Comparison of ENCODE assay signal across 17 cellular contexts in the genomic region with DNA sequence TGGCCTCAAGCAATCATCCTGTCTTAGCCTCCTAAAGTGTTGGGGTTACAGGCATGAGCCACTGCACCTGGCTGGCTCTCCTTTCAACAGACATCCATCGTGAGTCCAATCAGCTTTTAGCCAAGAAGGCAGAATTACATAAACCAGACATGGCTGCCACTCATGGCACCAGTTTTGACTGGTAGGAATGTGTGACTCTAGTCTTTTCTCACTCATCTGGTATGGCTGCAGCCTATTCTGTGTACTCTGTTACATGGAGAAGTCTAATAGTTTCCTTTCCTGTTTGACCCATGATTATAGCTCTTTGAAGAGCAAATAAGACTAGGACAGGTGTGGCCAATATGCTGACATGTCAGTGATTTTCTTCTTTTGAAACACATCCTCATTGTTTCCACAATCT. TPM values are rescaled to one million over a fixed set of nuclear protein-coding genes. Genes with fewer than 3 reads are reported as not detected.
DNase-seq lines count a peak whose midpoint lies in the region; ATAC-seq and TF ChIP-seq lines count a peak whose summit lies in the region.
"Had no signal": no experiment of that assay in that cellular context is flagged by ENCODE, and none has a peak within 500 bp of the region (broad histone marks: within the 10 kb centered on the region; RNA-seq: fewer than 3 reads in every experiment).

No MANE protein-coding gene starts in this region.

- no peaks in the 10 kb centered on the region; the same call in 1 of the 2 replicates for H3F3A ChIP-seq in MM.1S (ENCODE audit: insufficient read depth, low read length)

- H3K4me1 ChIP-seq in MM.1S (ENCODE audit: low read length): peaks cover 24% of the 10 kb centered on the region
- peaks cover 15 to 29% of the 10 kb centered on the region in 2 donors for H3K4me1 ChIP-seq in gastrocnemius medialis

- peak overlapping the region; percentile 11 for H3K4me3 Mint-ChIP-seq in activated B cell treated with CpG ODN at 0.5 μM for 24 hours
- H3K4me3 Mint-ChIP-seq: activated CD4-positive, alpha-beta T cell treated with anti-CD3 and anti-CD28 coated beads, Interleukin-2, amount 10 ng/mL, durations not matched to agents 7 days and 5 days had no signal

- H3K27me3 ChIP-seq in MM.1S (replicated peaks; ENCODE audit: insufficient read depth, low read length) (no peaks in the 10 kb centered on the region), gastrocnemius medialis (no peaks in the 10 kb centered on the region)
- H3K27me3 ChIP-seq: suprapubic skin had no signal

- in situ Hi-C loops in gastrocnemius medialis (cut with MboI; ENCODE audit: low sequenced_read_pairs in 4 of 4): no loop called here

- no peaks in the 10 kb centered on the region for H3K9me2 ChIP-seq in MM.1S (replicated peaks; ENCODE audit: insufficient read depth, low read length)

- POLR2A ChIA-PET in activated B cell treated with CpG ODN at 0.5 μM for 24 hours (lab: Charles Lee): interaction anchor here (0.6 to 1.5 kb wide), 6 partner anchors 17 to 144 kb away, joined by 3 to 12 read pairs (median 4); a partner anchor contains a TSS

- ATAC-seq in GM21367 (IDR thresholded peaks at IDR 0.05; ENCODE audit: unreplicated experiment): peak; percentile 51
- peak; percentile 31 for ATAC-seq in activated B cell treated with CpG ODN at 0.5 μM for 24 hours (ENCODE audit: low read depth)
- no peak for ATAC-seq in gastrocnemius medialis
- ATAC-seq in HG02884 (IDR thresholded peaks at IDR 0.05; ENCODE audit: unreplicated experiment): no peak
- ATAC-seq: K562 had no signal

- no peak for TF ChIP-seq POLR2A in gastrocnemius medialis (IDR thresholded peaks at IDR 0.05)

- no peaks in the 10 kb centered on the region for H3K27me3 Mint-ChIP-seq in activated B cell treated with CpG ODN at 0.5 μM for 24 hours

- H3K36me3 ChIP-seq in MM.1S (replicated peaks; ENCODE audit: insufficient read depth, low read length) (no peaks in the 10 kb centered on the region), gastrocnemius medialis (no peaks in the 10 kb centered on the region)
- H3K36me3 ChIP-seq: suprapubic skin had no signal

- H3K4me3 ChIP-seq in MM.1S (ENCODE audit: low read length): no peak overlapping the region
- H3K4me3 ChIP-seq in gastrocnemius medialis: no peak overlapping the region
- H3K4me3 ChIP-seq: K562, lung, suprapubic skin had no signal

- intact Hi-C loops in activated B cell treated with CpG ODN at 0.5 μM for 24 hours (cut with micrococcal nuclease): no loop called here
- intact Hi-C loops in gastrocnemius medialis (cut with DNase I; ENCODE audit: low total_unique reads): no loop called here

- peak overlapping the region; percentile 65 for H3K27ac Mint-ChIP-seq in activated B cell treated with CpG ODN at 0.5 μM for 24 hours
- H3K27ac Mint-ChIP-seq: activated CD4-positive, alpha-beta T cell treated with anti-CD3 and anti-CD28 coated beads, Interleukin-2, amount 10 ng/mL, durations not matched to agents 7 days and 5 days had no signal

- H3K9me3 ChIP-seq in MM.1S (replicated peaks; ENCODE audit: insufficient read depth, low read length) (no peaks in the 10 kb centered on the region), gastrocnemius medialis (no peaks in the 10 kb centered on the region)
- H3K9me3 ChIP-seq: suprapubic skin had no signal

- H4K20me1 ChIP-seq in MM.1S (ENCODE audit: insufficient read depth, low read length): no peaks in the 10 kb centered on the region

- DNase-seq in MM.1S (peak; percentile 10), activated B cell treated with CpG ODN at 0.5 μM for 24 hours (no peak), gastrocnemius medialis (no peak), NK-92 (lab: John Stamatoyannopoulos, UW; ENCODE audit: unreplicated experiment) (no peak), SK-N-DZ (ENCODE audit: low spot score) (no peak)
- no peak for DNase-seq in stimulated activated CD4-positive, alpha-beta T cell treated with anti-CD3 and anti-CD28 coated beads, Interleukin-2, amount 100 ng/mL, for 24 hours
- DNase-seq: activated CD4-positive, alpha-beta T cell treated with anti-CD3 and anti-CD28 coated beads, Interleukin-2, amount 10 ng/mL, durations not matched to agents 7 days and 5 days; activated gamma-delta T cell; head of caudate nucleus; NCI-H1105; NK-92 treated with Interleukin-12 subunit alpha and Interleukin-12 subunit beta, amount 100 ng/mL, for 24 hours; stimulated activated CD4-positive, alpha-beta T cell treated with anti-CD3 and anti-CD28 coated beads, Interleukin-4, amount 100 ng/mL, for 4 hours had no signal

- no peak overlapping the region for H3K9ac ChIP-seq in MM.1S (ENCODE audit: low read length)

- H3K4me2 ChIP-seq in MM.1S (ENCODE audit: low read depth, low read length): 0 out of 2 replicates have a peak overlapping the region, but pooled peaks have one; percentile 18

- TF ChIP-seq CTCF in MM.1S (IDR thresholded peaks at IDR 0.05; ENCODE audit: low read length) (no peak), activated B cell treated with CpG ODN at 0.5 μM for 24 hours (IDR thresholded peaks at IDR 0.05) (no peak), gastrocnemius medialis (IDR thresholded peaks at IDR 0.05 in 4 of 5, conservative IDR thresholded peaks at IDR 0.05 in 1 of 5) (no peak)

- H3K27ac ChIP-seq in MM.1S (ENCODE audit: low read length): peak overlapping the region; percentile 41; the same call in 1 of the 2 replicates
- H3K27ac ChIP-seq in gastrocnemius medialis: peak overlapping the region in 3 of 4 donors; percentile 5 to 85 (median 79)
- H3K27ac ChIP-seq: suprapubic skin had no signal

- H3K36me3 Mint-ChIP-seq in activated B cell treated with CpG ODN at 0.5 μM for 24 hours (ENCODE audit: low read depth): no peaks in the 10 kb centered on the region

- peaks cover 8% of the 10 kb centered on the region for H3K9me3 Mint-ChIP-seq in activated B cell treated with CpG ODN at 0.5 μM for 24 hours
- H3K9me3 Mint-ChIP-seq: activated CD4-positive, alpha-beta T cell treated with anti-CD3 and anti-CD28 coated beads, Interleukin-2, amount 10 ng/mL, durations not matched to agents 7 days and 5 days had no signal

- no peaks in the 10 kb centered on the region for H3K79me2 ChIP-seq in MM.1S (ENCODE audit: low read length)

- peaks cover 39% of the 10 kb centered on the region for H3K4me1 Mint-ChIP-seq in activated B cell treated with CpG ODN at 0.5 μM for 24 hours
- H3K4me1 Mint-ChIP-seq: activated CD4-positive, alpha-beta T cell treated with anti-CD3 and anti-CD28 coated beads, Interleukin-2, amount 10 ng/mL, durations not matched to agents 7 days and 5 days had no signal

- CTCF ChIA-PET in activated B cell treated with CpG ODN at 0.5 μM for 24 hours (lab: Charles Lee): interaction anchor here (1.8 kb wide), 1 partner anchor 141 kb away, joined by 4 read pairs; no protein-coding TSS in a partner anchor

- no peak overlapping the region for H2AFZ ChIP-seq in MM.1S (ENCODE audit: low read length)

RNA-seq across cellular contexts. Expression of a gene that starts 27.0 kb away (rescaled TPM):
- total RNA-seq in activated B cell treated with CpG ODN at 0.5 μM for 24 hours (12.6 and 13.5 TPM in 2 replicates), gastrocnemius medialis (10 to 100 TPM in 3 of 4 donors, 1 to 10 TPM in 1; 8.4 to 47.0 (median 31.9) TPM)
- 0.05 TPM in 1 of 2 replicates, not detected in the other for polyA plus RNA-seq in SK-N-DZ (2014; cell fraction: cytosol; rRNA removed)
- polyA plus RNA-seq in SK-N-DZ (2014; cell fraction: nucleus; rRNA removed): not detected in 2 replicates
- total RNA-seq: K562 had no signal

Comparison
In these comparisons a context has a peak if more than half of its experiments do, and no peak if none do; other contexts are left out.
1. ATAC-seq: peak in GM21367 (single experiment) and activated B cell treated with CpG ODN at 0.5 μM for 24 hours (single experiment); none in gastrocnemius medialis (0 of 2) and HG02884 (single experiment).